Comparison of ENCODE assay signal across 19 cellular contexts in the genomic region with DNA sequence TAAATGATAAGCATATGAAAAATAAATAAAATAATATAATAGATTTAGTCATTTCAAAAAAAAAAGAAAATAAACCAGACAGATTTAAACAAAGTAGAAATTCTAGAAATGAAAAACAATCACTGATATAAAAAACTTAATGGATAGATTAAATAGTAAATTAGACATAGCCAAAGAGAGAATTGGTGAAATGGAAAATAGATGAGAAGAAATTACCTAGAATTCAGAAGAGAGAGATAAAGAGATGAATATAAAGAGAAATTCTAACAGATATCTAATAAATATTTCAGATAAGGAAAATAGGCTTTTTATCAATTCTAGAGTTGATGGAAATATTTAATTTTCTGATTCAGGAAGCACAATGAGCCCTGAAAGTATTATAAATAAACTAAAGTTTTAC.
A peak's percentile ranks its signal among the peaks of the same experiment; 100 is the strongest.
DNase-seq lines count a peak whose midpoint lies in the region; FAIRE-seq and TF ChIP-seq lines count a peak whose summit lies in the region.
"Had no signal": no experiment of that assay in that cellular context is flagged by ENCODE, and none has a peak within 500 bp of the region (broad histone marks: within the 10 kb centered on the region; RNA-seq: fewer than 3 reads in every experiment).

No MANE protein-coding gene starts in this region.

- H3K4me3 Mint-ChIP-seq in type B pancreatic cell = no peak overlapping the region
- H3K4me3 Mint-ChIP-seq: B cell; CD8-positive, alpha-beta T cell; H9; IgD-negative memory B cell had no signal

- H3K4me1 Mint-ChIP-seq in type B pancreatic cell (ENCODE audit: unreplicated experiment) = no peaks in the 10 kb centered on the region
- H3K4me1 Mint-ChIP-seq: B cell, H9, IgD-negative memory B cell had no signal

- no peak for TF ChIP-seq CTCF in kidney (IDR thresholded peaks at IDR 0.05; ENCODE audit: borderline replicate concordance, extremely low read depth, insufficient read depth)
- no peak for TF ChIP-seq CTCF in type B pancreatic cell (conservative IDR thresholded peaks at IDR 0.05)

- no peak overlapping the region for H3K27ac Mint-ChIP-seq in type B pancreatic cell
- H3K27ac Mint-ChIP-seq: B cell; CD8-positive, alpha-beta T cell; H9; IgD-negative memory B cell had no signal

- peaks cover 4% of the 10 kb centered on the region for H3K9me3 Mint-ChIP-seq in type B pancreatic cell

- intact Hi-C loops in kidney (cut with DNase I) = no loop called here

- H3K27ac ChIP-seq in kidney (ENCODE audit: low read depth in 2 of 2, low read length in 2 of 2) = no peak overlapping the region
- H3K27ac ChIP-seq: 22Rv1; BLaER1 treated with 17β-estradiol and CSF1 and Interleukin-3, amounts not matched to agents 10 nM and 100 nM had no signal

- no peaks in the 10 kb centered on the region for H3K36me3 Mint-ChIP-seq in type B pancreatic cell
- H3K36me3 Mint-ChIP-seq: CD8-positive, alpha-beta T cell had no signal

- no peak overlapping the region for H3K4me3 ChIP-seq in kidney (ENCODE audit: low read length in 2 of 2)
- H3K4me3 ChIP-seq: BLaER1 treated with 17β-estradiol and CSF1 and Interleukin-3, amounts not matched to agents 10 nM and 100 nM; GM12878 had no signal

- peak; percentile 8 for DNase-seq in NCI-H1092 treated with DMSO at 0.1 percent for 48 hours (lab: John Stamatoyannopoulos, UW)
- DNase-seq in NCI-H1092 (lab: John Stamatoyannopoulos, UW) = no peak
- no peak for DNase-seq in RCC 7860 (ENCODE audit: low spot score)
- DNase-seq in kidney = no peak
- DNase-seq in activated effector memory CD4-positive, alpha-beta T cell treated with anti-CD3 and anti-CD28 coated beads, Interleukin-2, amount 50 U/mL, for 16 hours = no peak
- no peak for DNase-seq in type B pancreatic cell (ENCODE audit: extremely low spot score, unreplicated experiment)
- DNase-seq in activated CD8-positive, alpha-beta memory T cell treated with anti-CD3 and anti-CD28 coated beads for 24 hours = no peak
- DNase-seq: Calu3; CD8-positive, alpha-beta T cell; DMS79 treated with DMSO at 0.1 percent for 48 hours; GOT3; H9 had no signal

- H3K9ac ChIP-seq in kidney (ENCODE audit: low read length in 2 of 2) = no peak overlapping the region
- H3K9ac ChIP-seq: BLaER1 treated with 17β-estradiol and CSF1 and Interleukin-3, amounts not matched to agents 10 nM and 100 nM had no signal

- H3K9me3 ChIP-seq in kidney (ENCODE audit: control insufficient read depth in 1 of 2, low read length in 2 of 2) = peaks cover 5 to 18% of the 10 kb centered on the region in 2 donors

- FAIRE-seq in RCC 7860 (lab: Jason Lieb, UNC) (peak; percentile 64), colon (lab: Jason Lieb, UNC) (peak; percentile 94), kidney (lab: Jason Lieb, UNC) (peak; percentile 96)
- FAIRE-seq: GM12878, HepG2 had no signal

- H3K4me1 ChIP-seq in kidney (ENCODE audit: control insufficient read depth in 1 of 2, insufficient read depth in 1 of 2, low read depth in 1 of 2, low read length in 2 of 2) = no peaks in the 10 kb centered on the region
- H3K4me1 ChIP-seq: BLaER1 treated with 17β-estradiol and CSF1 and Interleukin-3, amounts not matched to agents 10 nM and 100 nM had no signal

- H3K27me3 Mint-ChIP-seq in type B pancreatic cell = peaks cover 4% of the 10 kb centered on the region

- H3K36me3 ChIP-seq in kidney (ENCODE audit: control insufficient read depth in 1 of 2, insufficient read depth in 2 of 2, low read length in 2 of 2) = no peaks in the 10 kb centered on the region
- H3K36me3 ChIP-seq: BLaER1 treated with 17β-estradiol and CSF1 and Interleukin-3, amounts not matched to agents 10 nM and 100 nM had no signal
